15 cellular contexts compared by ENCODE assay signal in genomic region chr19:14561249-14561648, GRCh38. TPM values are rescaled to one million over a fixed set of nuclear protein-coding genes. Genes with fewer than 3 reads are reported as not detected.
DNase-seq lines count a peak whose midpoint lies in the region; ATAC-seq and TF ChIP-seq lines count a peak whose summit lies in the region.
"Had no signal": no experiment of that assay in that cellular context is flagged by ENCODE, and none has a peak within 500 bp of the region (broad histone marks: within the 10 kb centered on the region; RNA-seq: fewer than 3 reads in every experiment).

No MANE protein-coding gene starts in this region.

- H3K36me3 ChIP-seq in mammary epithelial cell (ENCODE audit: insufficient read depth, low read length) (peaks cover 2% of the 10 kb centered on the region), mesenchymal stem cell (ENCODE audit: control insufficient read depth in 1 of 2, insufficient read depth in 2 of 2, low read depth in 1 of 2, low read length in 2 of 2) (peaks cover 13 to 39% of the 10 kb centered on the region in 2 experiments)
- H3K36me3 ChIP-seq in CD4-positive, alpha-beta memory T cell (ENCODE audit: insufficient read depth, low read length) = peaks cover 11% of the 10 kb centered on the region

- no peak overlapping the region for H2BK5ac ChIP-seq in H9 (ENCODE audit: insufficient read length, low read length)
- no peak overlapping the region for H2BK5ac ChIP-seq in mesenchymal stem cell (ENCODE audit: low read depth, low read length, poor library complexity, severe bottlenecking)

- H3K79me1 ChIP-seq in H9 (ENCODE audit: insufficient read depth, low read depth, low read length, poor library complexity, severe bottlenecking) (peaks cover 9% of the 10 kb centered on the region), mesenchymal stem cell (replicated peaks; ENCODE audit: low read length, poor library complexity, severe bottlenecking) (peaks cover 43% of the 10 kb centered on the region)

- intact Hi-C loops in mammary epithelial cell (cut with micrococcal nuclease) = no loop called here
- intact Hi-C loops in CD4-positive, alpha-beta memory T cell (cut with micrococcal nuclease) = no loop called here

- no CpG with 5 or more reads among the region's 8 CpGs for WGBS in H9 (ENCODE audit: extremely low coverage, insufficient read length, low lambda C conversion rate)
- 44% methylated on average over 3 of the region's 8 CpGs for WGBS in mammary epithelial cell (ENCODE audit: low coverage, missing lambda C conversion rate)
- WGBS in mesenchymal stem cell = 81% methylated on average over 7 of the region's 8 CpGs

- H3K9ac ChIP-seq in H9 (ENCODE audit: extremely low read depth, insufficient read length, low read length) (no peak overlapping the region), mammary epithelial cell (ENCODE audit: insufficient read depth, low read length) (peak overlapping the region; percentile 64), mesenchymal stem cell (ENCODE audit: low read length) (peak overlapping the region; percentile 84)

- peak overlapping the region in 2 of 3 experiments; percentile 78 to 88; a peak in 2 of 7 replicates for H3K27ac Mint-ChIP-seq in H9
- peak overlapping the region; percentile 92 for H3K27ac Mint-ChIP-seq in stimulated activated effector memory CD8-positive, alpha-beta T cell treated with anti-CD3 and anti-CD28 coated beads, Interleukin-12 subunit alpha, Interleukin-12 subunit beta, amount 100 ng/mL, for 72 hours
- H3K27ac Mint-ChIP-seq in CD4-positive, alpha-beta memory T cell = peak overlapping the region in 1 of 7 donors; percentile 75
- H3K27ac Mint-ChIP-seq: IgD-negative memory B cell; progenitor cell of endocrine pancreas; stimulated activated memory B cell treated with anti-CD40 and anti-IgM and Interleukin-4, amounts not matched to agents 10 μg/mL and 1 μg/mL and 100 μg/mL, for 72 hours had no signal

- no peaks in the 10 kb centered on the region for H3K27me3 Mint-ChIP-seq in H9 (ENCODE audit: low read depth)
- H3K27me3 Mint-ChIP-seq in CD4-positive, alpha-beta memory T cell = no peaks in the 10 kb centered on the region
- H3K27me3 Mint-ChIP-seq: IgD-negative memory B cell; progenitor cell of endocrine pancreas; stimulated activated memory B cell treated with anti-CD40 and anti-IgM and Interleukin-4, amounts not matched to agents 10 μg/mL and 1 μg/mL and 100 μg/mL, for 72 hours had no signal

- H3K9me3 Mint-ChIP-seq in H9 = no peaks in the 10 kb centered on the region
- no peaks in the 10 kb centered on the region for H3K9me3 Mint-ChIP-seq in stimulated activated effector memory CD8-positive, alpha-beta T cell treated with anti-CD3 and anti-CD28 coated beads, Interleukin-12 subunit alpha, Interleukin-12 subunit beta, amount 100 ng/mL, for 72 hours
- H3K9me3 Mint-ChIP-seq in CD4-positive, alpha-beta memory T cell = no peaks in the 10 kb centered on the region
- H3K9me3 Mint-ChIP-seq: IgD-negative memory B cell; stimulated activated memory B cell treated with anti-CD40 and anti-IgM and Interleukin-4, amounts not matched to agents 10 μg/mL and 1 μg/mL and 100 μg/mL, for 72 hours had no signal

- no peak overlapping the region for H3K56ac ChIP-seq in H9 (ENCODE audit: insufficient read length, low read depth, low read length)

- H3K14ac ChIP-seq in H9 (ENCODE audit: insufficient read depth, low read length) (no peak overlapping the region; the same call in 1 of the 2 replicates), mesenchymal stem cell (ENCODE audit: low read length in 2 of 2) (no peak overlapping the region)

- no peaks in the 10 kb centered on the region; the same call in 1 of the 2 replicates for H3K4me1 ChIP-seq in H9 (ENCODE audit: insufficient read depth, low read length)
- peaks cover 61% of the 10 kb centered on the region for H3K4me1 ChIP-seq in mammary epithelial cell (ENCODE audit: insufficient read depth, low read length)
- H3K4me1 ChIP-seq in mesenchymal stem cell (ENCODE audit: control insufficient read depth, insufficient read depth, low read depth, low read length) = peaks cover 57% of the 10 kb centered on the region
- peaks cover 16% of the 10 kb centered on the region for H3K4me1 ChIP-seq in CD4-positive, alpha-beta memory T cell (ENCODE audit: insufficient read depth, low read length)

- no peak overlapping the region for H2AK5ac ChIP-seq in H9 (ENCODE audit: insufficient read length, low read length)
- H2AK5ac ChIP-seq in mesenchymal stem cell (ENCODE audit: low read length, severe bottlenecking) = peak overlapping the region; percentile 91

- peaks cover 2 to 7% (median 3%) of the 10 kb centered on the region in 3 experiments; a peak in 4 of 7 replicates for H3K36me3 Mint-ChIP-seq in H9 (ENCODE audit: insufficient read depth in 1 of 3, low read depth in 3 of 3)
- H3K36me3 Mint-ChIP-seq in stimulated activated effector memory CD8-positive, alpha-beta T cell treated with anti-CD3 and anti-CD28 coated beads, Interleukin-12 subunit alpha, Interleukin-12 subunit beta, amount 100 ng/mL, for 72 hours = peaks cover 18% of the 10 kb centered on the region
- H3K36me3 Mint-ChIP-seq in CD4-positive, alpha-beta memory T cell = peaks cover 0 to 17% of the 10 kb centered on the region in 2 donors
- H3K36me3 Mint-ChIP-seq: IgD-negative memory B cell had no signal

- H2BK15ac ChIP-seq in H9 (ENCODE audit: low read depth, low read length) (no peak overlapping the region), mesenchymal stem cell (ENCODE audit: low read depth, poor library complexity, severe bottlenecking) (no peak overlapping the region)

- no peak overlapping the region for H3K4me3 Mint-ChIP-seq in H9
- peak overlapping the region; percentile 59 for H3K4me3 Mint-ChIP-seq in stimulated activated effector memory CD8-positive, alpha-beta T cell treated with anti-CD3 and anti-CD28 coated beads, Interleukin-12 subunit alpha, Interleukin-12 subunit beta, amount 100 ng/mL, for 72 hours
- H3K4me3 Mint-ChIP-seq in CD4-positive, alpha-beta memory T cell = no peak overlapping the region
- H3K4me3 Mint-ChIP-seq: stimulated activated memory B cell treated with anti-CD40 and anti-IgM and Interleukin-4, amounts not matched to agents 10 μg/mL and 1 μg/mL and 100 μg/mL, for 72 hours had no signal

- H3T11ph ChIP-seq in H9 (ENCODE audit: low read length) = no peak overlapping the region

- no peak overlapping the region for H4K91ac ChIP-seq in H9 (ENCODE audit: insufficient read length, low read depth, low read length)
- peak overlapping the region; percentile 57 for H4K91ac ChIP-seq in mesenchymal stem cell (ENCODE audit: low read length)

- H3K4me3 ChIP-seq in mammary epithelial cell (replicated peaks in 1 of 3; ENCODE audit: insufficient read depth in 1 of 3, low read depth in 2 of 3, low read length in 3 of 3) (peak overlapping the region in 1 of 3 experiments; percentile 31), mesenchymal stem cell (ENCODE audit: insufficient read depth in 1 of 2, low read depth in 1 of 2, low read length in 2 of 2) (no peak overlapping the region)
- H3K4me3 ChIP-seq in CD4-positive, alpha-beta memory T cell (ENCODE audit: low read length in 2 of 2) = no peak overlapping the region

- H3K9me3 ChIP-seq in H9 (ENCODE audit: control insufficient read depth, low read depth, low read length) (no peaks in the 10 kb centered on the region), mammary epithelial cell (replicated peaks; ENCODE audit: insufficient read depth, low read length) (no peaks in the 10 kb centered on the region), mesenchymal stem cell (ENCODE audit: control insufficient read depth, low read length) (no peaks in the 10 kb centered on the region)
- H3K9me3 ChIP-seq in CD4-positive, alpha-beta memory T cell (ENCODE audit: control insufficient read depth in 1 of 2, low read length in 2 of 2) = no peaks in the 10 kb centered on the region

- no peaks in the 10 kb centered on the region for H3K23me2 ChIP-seq in H9 (ENCODE audit: insufficient read length, low read depth, low read length, poor library complexity, severe bottlenecking)

- H2AFZ ChIP-seq in H9 (ENCODE audit: low read length) (no peak overlapping the region), mammary epithelial cell (ENCODE audit: low read depth, low read length) (peak overlapping the region; percentile 63), mesenchymal stem cell (ENCODE audit: low read depth, low read length) (no peak overlapping the region)

- H4K20me1 ChIP-seq in H9 (ENCODE audit: control insufficient read depth, insufficient read depth, insufficient read length) (no peaks in the 10 kb centered on the region), mammary epithelial cell (ENCODE audit: insufficient read depth, low read length) (no peaks in the 10 kb centered on the region)

- BruUV-seq in mammary epithelial cell (replicated peaks; lab: Mats Ljungman, UMichigan) = no TSS peak

- H3K18ac ChIP-seq in H9 (ENCODE audit: insufficient read length, low read depth, low read length) (no peak overlapping the region), mesenchymal stem cell (ENCODE audit: low read depth in 1 of 2, low read length in 2 of 2) (peak overlapping the region in 1 of 2 experiments; percentile 8)

- H2BK20ac ChIP-seq in H9 (ENCODE audit: low read depth, low read length, poor library complexity, severe bottlenecking) = no peak overlapping the region

- ATAC-seq in stimulated activated effector memory CD8-positive, alpha-beta T cell treated with anti-CD3 and anti-CD28 coated beads, Interleukin-12 subunit alpha, Interleukin-12 subunit beta, amount 100 ng/mL, for 72 hours = no peak
- ATAC-seq in HG03045 (IDR thresholded peaks at IDR 0.05; ENCODE audit: unreplicated experiment) (no peak), HG03521 (IDR thresholded peaks at IDR 0.05; ENCODE audit: unreplicated experiment) (no peak)
- ATAC-seq: stimulated activated memory B cell treated with anti-CD40 and anti-IgM and Interleukin-4, amounts not matched to agents 10 μg/mL and 1 μg/mL and 100 μg/mL, for 72 hours had no signal

- in situ Hi-C loops in mammary epithelial cell (cut with MboI; ENCODE audit: low sequenced_read_pairs in 2 of 2) = no loop called here

- H4K5ac ChIP-seq in H9 (ENCODE audit: insufficient read length, low read depth, low read length) = no peak overlapping the region

- H3K23ac ChIP-seq in H9 (ENCODE audit: insufficient read length, low read depth, low read length) (no peak overlapping the region), mesenchymal stem cell (ENCODE audit: low read length in 2 of 2) (no peak overlapping the region)

- H2BK120ac ChIP-seq in H9 (ENCODE audit: low read depth, low read length, poor library complexity, severe bottlenecking) (no peak overlapping the region), mesenchymal stem cell (ENCODE audit: low read depth, low read length) (no peak overlapping the region)

- dilution Hi-C loops in mammary epithelial cell (cut with HindIII; ENCODE audit: low sequenced_read_pairs) = no loop called here

- POLR2A ChIA-PET in CD4-positive, alpha-beta memory T cell (lab: Charles Lee; ENCODE audit: partially characterized antibody) = interaction anchor here (0.6 to 2.4 kb wide), 2 partner anchors 43 to 53 kb away, joined by 3 to 7 read pairs; partner anchors contain the start of gene DNAJB1

- H3K27ac ChIP-seq in H9 (ENCODE audit: insufficient read length, low read depth, low read length) = no peak overlapping the region
- peak overlapping the region; percentile 77 for H3K27ac ChIP-seq in mammary epithelial cell (ENCODE audit: insufficient read depth, low read depth, low read length)
- peak overlapping the region; percentile 71 for H3K27ac ChIP-seq in mesenchymal stem cell (ENCODE audit: low read length, poor library complexity, severe bottlenecking)
- no peak overlapping the region for H3K27ac ChIP-seq in CD4-positive, alpha-beta memory T cell (ENCODE audit: low read depth, low read length)

- CTCF ChIA-PET in mammary epithelial cell (lab: Charles Lee; ENCODE audit: low non-redundant PET) = no interaction called here
- CTCF ChIA-PET in CD4-positive, alpha-beta memory T cell (lab: Charles Lee; ENCODE audit: partially characterized antibody) = no interaction called here

- TF ChIP-seq CTCF in H9 (conservative IDR thresholded peaks at IDR 0.05) (no peak), mammary epithelial cell (conservative IDR thresholded peaks at IDR 0.05 in 1 of 2, IDR thresholded peaks at IDR 0.05 in 1 of 2; ENCODE audit: extremely low read depth in 1 of 2, insufficient read depth in 1 of 2, low read depth in 1 of 2, low read length in 2 of 2) (no peak)

- H2BK12ac ChIP-seq in H9 (ENCODE audit: insufficient read length, low read depth, low read length) = no peak overlapping the region
- no peak overlapping the region for H2BK12ac ChIP-seq in mesenchymal stem cell (ENCODE audit: low read length in 2 of 2)

- peaks cover 33 to 48% of the 10 kb centered on the region in 2 experiments for H3K4me1 Mint-ChIP-seq in H9
- peaks cover 39% of the 10 kb centered on the region for H3K4me1 Mint-ChIP-seq in stimulated activated effector memory CD8-positive, alpha-beta T cell treated with anti-CD3 and anti-CD28 coated beads, Interleukin-12 subunit alpha, Interleukin-12 subunit beta, amount 100 ng/mL, for 72 hours
- H3K4me1 Mint-ChIP-seq in CD4-positive, alpha-beta memory T cell = peaks cover 10 to 27% (median 13%) of the 10 kb centered on the region in 4 donors

- H4K8ac ChIP-seq in H9 (replicated peaks; ENCODE audit: insufficient read length, low read depth, low read length) = no peak overlapping the region
- peak overlapping the region; percentile 16 for H4K8ac ChIP-seq in mesenchymal stem cell (ENCODE audit: low read length)

- H3K27me3 ChIP-seq in H9 (ENCODE audit: insufficient read depth, low read length) = no peaks in the 10 kb centered on the region
- H3K27me3 ChIP-seq in mammary epithelial cell (ENCODE audit: insufficient read depth, low read length) = no peaks in the 10 kb centered on the region
- no peaks in the 10 kb centered on the region for H3K27me3 ChIP-seq in mesenchymal stem cell (ENCODE audit: control insufficient read depth in 1 of 2, insufficient read depth in 1 of 2, low read length in 2 of 2)
- no peaks in the 10 kb centered on the region for H3K27me3 ChIP-seq in CD4-positive, alpha-beta memory T cell (ENCODE audit: insufficient read depth, low read length)

- no peak for DNase-seq in H9
- no peak for DNase-seq in mammary epithelial cell
- no peak for DNase-seq in mesenchymal stem cell
- DNase-seq in stimulated activated effector memory CD8-positive, alpha-beta T cell treated with anti-CD3 and anti-CD28 coated beads, Interleukin-12 subunit alpha, Interleukin-12 subunit beta, amount 100 ng/mL, for 72 hours (ENCODE audit: low spot score in 2 of 2) = no peak
- DNase-seq in CD4-positive, alpha-beta memory T cell = no peak
- no peak for DNase-seq in cerebellum (ENCODE audit: low spot score)
- DNase-seq: activated T-cell treated with anti-CD3 and anti-CD28 coated beads, Interleukin-2, amount 50 U/mL, for 48 hours; GF-D8; OCI-M1; stimulated activated CD4-positive, alpha-beta T cell treated with anti-CD3 and anti-CD28 coated beads, Interleukin-2, amount 100 ng/mL, for 48 hours had no signal

- H3K4me2 ChIP-seq in H9 (ENCODE audit: insufficient read depth, insufficient read length, low read length) = no peak overlapping the region
- peak overlapping the region; percentile 92 for H3K4me2 ChIP-seq in mammary epithelial cell (ENCODE audit: insufficient read depth, low read depth, low read length)
- no peak overlapping the region for H3K4me2 ChIP-seq in mesenchymal stem cell (ENCODE audit: low read length, poor library complexity, severe bottlenecking)

- H3K79me2 ChIP-seq in H9 (ENCODE audit: insufficient read depth, low read length) (peaks cover 1% of the 10 kb centered on the region; the same call in 1 of the 2 replicates), mammary epithelial cell (ENCODE audit: insufficient read depth, low read length) (peaks cover 70% of the 10 kb centered on the region)

- no peak overlapping the region for H3K4ac ChIP-seq in H9 (ENCODE audit: low read depth, low read length)
- no peak overlapping the region for H3K4ac ChIP-seq in mesenchymal stem cell (ENCODE audit: low read depth in 1 of 2, low read length in 2 of 2)

RNA-seq across cellular contexts. Expression of gene NDUFB7, which starts 10.6 kb away (rescaled TPM):
- total RNA-seq in H9 (2021) (155 and 161 TPM in 2 replicates), mammary epithelial cell (100 to 1,000 TPM; 142 to 177 TPM), cerebellum (93.8 TPM)
- polyA plus RNA-seq in mammary epithelial cell = 246 TPM
- 15.7 TPM for polyA minus RNA-seq in mammary epithelial cell
- polyA plus RNA-seq in mesenchymal stem cell (2013, experiment 1 of 2) = 220 TPM
- 213 TPM for polyA plus RNA-seq in mesenchymal stem cell (2013, experiment 2 of 2)
- 10 to 100 TPM; 56.6 to 67.2 TPM for total RNA-seq in CD4-positive, alpha-beta memory T cell
- polyA plus RNA-seq in CD4-positive, alpha-beta memory T cell = 100 to 1,000 TPM; 177 to 252 TPM

RNA-seq across cellular contexts. Expression of gene CLEC17A, which starts 21.6 kb away (rescaled TPM):
- total RNA-seq in H9 (2021) (not detected in 2 replicates), mammary epithelial cell (not detected), cerebellum (not detected)
- polyA plus RNA-seq in mammary epithelial cell = 0.08 TPM
- not detected for polyA minus RNA-seq in mammary epithelial cell
- polyA plus RNA-seq in mesenchymal stem cell (2013, experiment 1 of 2) = not detected
- not detected for polyA plus RNA-seq in mesenchymal stem cell (2013, experiment 2 of 2)
- not detected for total RNA-seq in CD4-positive, alpha-beta memory T cell
- polyA plus RNA-seq in CD4-positive, alpha-beta memory T cell = under 1 TPM in 1 of 2 donors, not detected in 1; 0.20 TPM
- total RNA-seq: progenitor cell of endocrine pancreas had no signal

RNA-seq across cellular contexts. Expression of gene TECR, which starts 31.9 kb away (rescaled TPM):
- total RNA-seq in H9 (2021) (162 and 164 TPM in 2 replicates), mammary epithelial cell (100 to 1,000 TPM in 1 of 2 donors, 10 to 100 TPM in 1; 68.0 to 168 TPM), cerebellum (15.7 TPM)
- polyA plus RNA-seq in mammary epithelial cell = 245 TPM
- 522 TPM for polyA minus RNA-seq in mammary epithelial cell
- 136 TPM for polyA plus RNA-seq in mesenchymal stem cell (2013, experiment 1 of 2)
- polyA plus RNA-seq in mesenchymal stem cell (2013, experiment 2 of 2) = 131 TPM
- 100 to 1,000 TPM; 189 to 194 TPM for total RNA-seq in CD4-positive, alpha-beta memory T cell
- 100 to 1,000 TPM; 246 to 269 TPM for polyA plus RNA-seq in CD4-positive, alpha-beta memory T cell

RNA-seq across cellular contexts. Expression of gene DNAJB1, which starts 43.1 kb away (rescaled TPM):
- total RNA-seq in H9 (2021) (77.7 and 87.0 TPM in 2 replicates), mammary epithelial cell (100 to 1,000 TPM; 133 to 182 TPM), cerebellum (26.3 TPM)
- polyA plus RNA-seq in mammary epithelial cell = 176 TPM
- polyA minus RNA-seq in mammary epithelial cell = 261 TPM
- 59.4 TPM for polyA plus RNA-seq in mesenchymal stem cell (2013, experiment 1 of 2)
- 60.1 TPM for polyA plus RNA-seq in mesenchymal stem cell (2013, experiment 2 of 2)
- 100 to 1,000 TPM; 122 to 138 TPM for total RNA-seq in CD4-positive, alpha-beta memory T cell
- 100 to 1,000 TPM; 307 to 824 TPM for polyA plus RNA-seq in CD4-positive, alpha-beta memory T cell

Comparison
In these comparisons a context has a peak if more than half of its experiments do, and no peak if none do; other contexts are left out.
1. H3K27ac ChIP-seq: peak in mammary epithelial cell (single experiment) and mesenchymal stem cell (single experiment); none in H9 (single experiment) and CD4-positive, alpha-beta memory T cell (single experiment).